8 cellular contexts compared by ENCODE assay signal in the genomic region with DNA sequence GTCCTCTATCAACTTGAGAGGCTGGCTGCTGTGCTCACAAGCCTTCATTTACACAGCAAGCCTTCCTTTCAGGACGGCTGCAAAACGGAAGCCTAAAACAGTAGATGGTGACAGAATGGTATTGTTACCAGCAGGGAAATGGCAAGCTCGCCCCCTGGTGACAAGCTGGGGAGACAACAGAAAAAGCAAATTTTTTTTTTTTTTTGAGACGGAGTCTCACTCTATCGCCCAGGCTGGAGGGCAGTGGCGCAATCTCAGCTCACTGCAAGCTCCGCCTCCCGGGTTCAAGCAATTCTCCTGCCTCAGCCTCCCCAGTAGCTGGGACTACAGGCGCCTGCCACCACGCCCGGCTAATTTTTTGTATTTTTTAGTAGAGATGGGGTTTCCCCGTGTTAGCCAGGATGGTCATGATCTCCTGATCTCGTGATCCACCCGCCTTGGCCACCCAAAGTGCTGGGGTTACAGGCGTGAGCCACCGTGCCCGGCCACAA. TPM values are rescaled to one million over a fixed set of nuclear protein-coding genes. Genes with fewer than 3 reads are reported as not detected.
A peak's percentile ranks its signal among the peaks of the same experiment; 100 is the strongest.
DNase-seq lines count a peak whose midpoint lies in the region; ATAC-seq, FAIRE-seq and TF ChIP-seq lines count a peak whose summit lies in the region.
"Not testable (repeated sequence)": the region's sequence is repeated elsewhere in the genome, so short reads cannot be mapped to it uniquely, and the experiment has no call there.

No MANE protein-coding gene starts in this region.

- H3K27ac Mint-ChIP-seq in IgD-negative memory B cell = peak overlapping the region in 2 of 3 donors; percentile 39 to 50
- peak overlapping the region; percentile 72 for H3K27ac Mint-ChIP-seq in activated CD4-positive, alpha-beta memory T cell treated with anti-CD3 and anti-CD28 coated beads for 36 hours
- H3K27ac Mint-ChIP-seq in chondrocyte (ENCODE audit: unreplicated experiment) = peak overlapping the region; percentile 32

- not testable (repeated sequence) for H3K4me1 ChIP-seq in NT2/D1 (ENCODE audit: insufficient read depth, insufficient read length)

- not testable (repeated sequence) for H3K9me3 Mint-ChIP-seq in IgD-negative memory B cell; activated CD4-positive, alpha-beta memory T cell treated with anti-CD3 and anti-CD28 coated beads for 36 hours; chondrocyte (ENCODE audit: low read depth)

- FAIRE-seq in GM19239 (lab: Jason Lieb, UNC) = peak; percentile 87

- POLR2A ChIA-PET in activated CD4-positive, alpha-beta memory T cell treated with anti-CD3 and anti-CD28 coated beads for 36 hours (lab: Charles Lee) = interaction anchor here (0.7 to 1.7 kb wide), 4 partner anchors 17 to 282 kb away, joined by 3 to 9 read pairs (median 4); a partner anchor contains a TSS

- not testable (repeated sequence) for H3K4me3 ChIP-seq in NT2/D1 (ENCODE audit: insufficient read length, low read depth)

- CTCF ChIA-PET in activated CD4-positive, alpha-beta memory T cell treated with anti-CD3 and anti-CD28 coated beads for 36 hours (lab: Charles Lee) = interaction anchor here (0.6 to 5.0 kb wide), 41 partner anchors 8 to 807 kb away, joined by 3 to 40 read pairs (median 4); a partner anchor contains a TSS

- not testable (repeated sequence) for H3K9ac ChIP-seq in NT2/D1 (ENCODE audit: insufficient read length, low read depth)

- not testable (repeated sequence) for H3K36me3 Mint-ChIP-seq in IgD-negative memory B cell
- H3K36me3 Mint-ChIP-seq in activated CD4-positive, alpha-beta memory T cell treated with anti-CD3 and anti-CD28 coated beads for 36 hours = peaks cover 31% of the 10 kb centered on the region
- peaks cover 15% of the 10 kb centered on the region for H3K36me3 Mint-ChIP-seq in chondrocyte (ENCODE audit: low read depth)

- peaks cover 8 to 14% (median 8%) of the 10 kb centered on the region in 3 donors for H3K4me1 Mint-ChIP-seq in IgD-negative memory B cell
- not testable (repeated sequence) for H3K4me1 Mint-ChIP-seq in activated CD4-positive, alpha-beta memory T cell treated with anti-CD3 and anti-CD28 coated beads for 36 hours (ENCODE audit: low read depth); chondrocyte (ENCODE audit: low read depth)

- H3K27me3 Mint-ChIP-seq in IgD-negative memory B cell; activated CD4-positive, alpha-beta memory T cell treated with anti-CD3 and anti-CD28 coated beads for 36 hours; chondrocyte (ENCODE audit: low read depth): not testable (repeated sequence)

- H3K4me3 Mint-ChIP-seq in IgD-negative memory B cell = peak overlapping the region in 2 of 4 donors; percentile 23 to 81
- H3K4me3 Mint-ChIP-seq in activated CD4-positive, alpha-beta memory T cell treated with anti-CD3 and anti-CD28 coated beads for 36 hours; chondrocyte (ENCODE audit: unreplicated experiment): not testable (repeated sequence)

- peaks cover 57% of the 10 kb centered on the region for H3K36me3 ChIP-seq in NT2/D1 (ENCODE audit: insufficient read depth, insufficient read length, low read length)

- intact Hi-C loops in activated CD4-positive, alpha-beta memory T cell treated with anti-CD3 and anti-CD28 coated beads for 36 hours (cut with micrococcal nuclease) = loop anchor here (1.0 to 5.0 kb wide), 6 partner anchors 50 to 559 kb away; a partner anchor contains a TSS
- intact Hi-C loops in left colon (cut with DNase I, micrococcal nuclease) = not testable (repeated sequence)

- TF ChIP-seq CTCF in chondrocyte (IDR thresholded peaks at IDR 0.05) = peak; percentile 91

- H3K27me3 ChIP-seq in NT2/D1 (ENCODE audit: insufficient read depth, insufficient read length) = not testable (repeated sequence)

- peak; percentile 91 for ATAC-seq in left colon

- not testable (repeated sequence) for H3K9me3 ChIP-seq in NT2/D1 (ENCODE audit: insufficient read depth, low read length)

- DNase-seq in AML-193 (lab: John Stamatoyannopoulos, UW) (peak; percentile 71 to 72), GM19239 (ENCODE audit: insufficient read length, low spot score) (peak; percentile 52), NT2/D1 (ENCODE audit: low read depth, low spot score) (peak; percentile 80), left colon (peak; percentile 59 to 76)
- DNase-seq in activated CD4-positive, alpha-beta memory T cell treated with anti-CD3 and anti-CD28 coated beads for 36 hours = peak; percentile 84
- not testable (repeated sequence) for DNase-seq in chondrocyte (ENCODE audit: low spot score)
- DNase-seq in stimulated activated CD4-positive, alpha-beta T cell treated with anti-CD3 and anti-CD28 coated beads, Interleukin-2, amount 100 ng/mL, for 48 hours = peak; percentile 63 to 72

RNA-seq across cellular contexts. Expression of a gene that starts 11.8 kb away (rescaled TPM):
- 7.2 TPM for polyA plus RNA-seq in IgD-negative memory B cell
- total RNA-seq in activated CD4-positive, alpha-beta memory T cell treated with anti-CD3 and anti-CD28 coated beads for 36 hours = 10 to 100 TPM; 17.9 to 18.7 TPM
- total RNA-seq in chondrocyte (23.7 to 24.1 TPM (median 23.8 TPM) in 3 replicates), left colon (10 to 100 TPM; 21.3 to 28.1 TPM)

RNA-seq across cellular contexts. Expression of a gene that starts 39.9 kb away (rescaled TPM):
- 11.8 TPM for polyA plus RNA-seq in IgD-negative memory B cell
- total RNA-seq in activated CD4-positive, alpha-beta memory T cell treated with anti-CD3 and anti-CD28 coated beads for 36 hours = 10 to 100 TPM; 14.2 to 14.8 TPM
- total RNA-seq in chondrocyte (36.3 to 42.1 TPM (median 38.3 TPM) in 3 replicates), left colon (10 to 100 TPM; 29.0 to 30.3 TPM)

RNA-seq across cellular contexts. Expression of a gene that starts 53.3 kb away (rescaled TPM):
- 17.6 TPM for polyA plus RNA-seq in IgD-negative memory B cell
- total RNA-seq in activated CD4-positive, alpha-beta memory T cell treated with anti-CD3 and anti-CD28 coated beads for 36 hours = 10 to 100 TPM in 1 of 2 experiments, 1 to 10 TPM in 1; 9.9 to 11.0 TPM
- total RNA-seq in chondrocyte (0.24 TPM in 1 of 3 replicates, not detected in the others), left colon (under 1 TPM; 0.34 to 0.45 TPM)
